In the genomic region with DNA sequence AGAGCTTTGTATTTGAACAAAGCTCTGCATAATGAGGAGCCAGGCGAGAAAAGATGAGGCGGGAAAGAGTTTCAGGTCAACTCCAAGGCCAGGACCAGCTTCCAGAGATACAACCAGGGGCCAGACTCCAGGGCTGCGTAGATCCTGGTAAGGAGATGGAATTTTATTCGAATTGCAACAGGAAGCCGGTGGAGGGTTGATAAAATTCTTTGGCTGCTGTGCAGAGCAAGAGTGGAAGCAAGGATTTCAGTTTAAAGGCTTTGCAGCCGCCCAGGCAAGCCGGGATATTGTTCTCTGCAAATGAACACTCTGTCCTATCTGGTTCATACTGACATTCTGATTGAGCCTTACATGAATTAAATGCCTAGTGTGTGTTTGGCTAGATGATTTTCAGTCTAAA, we compare ENCODE assay signal across 22 cellular contexts. TPM values are rescaled to one million over a fixed set of nuclear protein-coding genes. Genes with fewer than 3 reads are reported as not detected.
A peak's percentile ranks its signal among the peaks of the same experiment; 100 is the strongest.
DNase-seq lines count a peak whose midpoint lies in the region; ATAC-seq, FAIRE-seq and TF ChIP-seq lines count a peak whose summit lies in the region.
"Had no signal": no experiment of that assay in that cellular context is flagged by ENCODE, and none has a peak within 500 bp of the region (broad histone marks: within the 10 kb centered on the region; RNA-seq: fewer than 3 reads in every experiment).

No MANE protein-coding gene starts in this region.

- no peak overlapping the region for H2BK120ac ChIP-seq in H1 (replicated peaks; ENCODE audit: low read depth, low read length)

- no peaks in the 10 kb centered on the region for H3K9me3 ChIP-seq in H1 (ENCODE audit: insufficient read depth in 2 of 2, low read depth in 1 of 2, low read length in 1 of 2)
- H3K9me3 ChIP-seq in upper lobe of left lung = no peaks in the 10 kb centered on the region
- H3K9me3 ChIP-seq in MM.1S (replicated peaks; ENCODE audit: insufficient read depth, low read length) = no peaks in the 10 kb centered on the region
- H3K9me3 ChIP-seq: body of pancreas, esophagus squamous epithelium, SK-N-SH, suprapubic skin had no signal

- TF ChIP-seq EP300 in H1 (IDR thresholded peaks at IDR 0.05; ENCODE audit: borderline replicate concordance in 1 of 2, low read depth in 2 of 2, low read length in 2 of 2) (no peak), upper lobe of left lung (IDR thresholded peaks at IDR 0.05) (peak in 1 of 4 donors; percentile 4)

- H3K36me3 ChIP-seq in H1 (ENCODE audit: control insufficient read depth in 2 of 4, insufficient read depth in 4 of 4, low read length in 3 of 4) = no peaks in the 10 kb centered on the region
- H3K36me3 ChIP-seq in upper lobe of left lung = no peaks in the 10 kb centered on the region
- H3K36me3 ChIP-seq in MM.1S (replicated peaks; ENCODE audit: insufficient read depth, low read length) = no peaks in the 10 kb centered on the region
- H3K36me3 ChIP-seq: esophagus squamous epithelium, suprapubic skin had no signal

- H4K20me1 ChIP-seq in H1 (replicated peaks in 1 of 2; ENCODE audit: control insufficient read depth in 1 of 2, insufficient read depth in 2 of 2, low read length in 2 of 2) (no peaks in the 10 kb centered on the region), MM.1S (ENCODE audit: insufficient read depth, low read length) (no peaks in the 10 kb centered on the region)

- no peak for DNase-seq in H1 (ENCODE audit: low read depth in 1 of 2, low spot score in 2 of 2)
- peak; percentile 61 for DNase-seq in left cardiac atrium
- no peak for DNase-seq in neural crest cell (ENCODE audit: low read depth, low spot score)
- DNase-seq in upper lobe of left lung = no peak
- no peak for DNase-seq in NCI-H2171 treated with DMSO at 0.1 percent for 48 hours (lab: John Stamatoyannopoulos, UW)
- DNase-seq in MM.1S = no peak
- DNase-seq: activated B cell treated with CpG ODN at 0.5 μM for 24 hours; activated CD4-positive, alpha-beta memory T cell treated with anti-CD3 and anti-CD28 coated beads, Interleukin-2, amount 10 ng/mL, durations not matched to agents 7 days and 5 days; activated effector memory CD4-positive, alpha-beta T cell treated with anti-CD3 and anti-CD28 coated beads, Interleukin-2, amount 50 U/mL, for 16 hours; activated naive CD8-positive, alpha-beta T cell treated with anti-CD3 and anti-CD28 coated beads, Interleukin-2, amount 50 U/mL, for 24 hours; body of pancreas; DMS 273 treated with DMSO at 0.1 percent for 48 hours; effector memory CD4-positive, alpha-beta T cell; esophagus squamous epithelium; KBM-7; NCI-H1694 treated with DMSO at 0.1 percent for 48 hours; NCI-H2227 treated with DMSO at 0.1 percent for 48 hours; SK-N-SH had no signal

- H3K23me2 ChIP-seq in H1 (ENCODE audit: low read depth, low read length) = no peaks in the 10 kb centered on the region

- H3K18ac ChIP-seq in H1 (ENCODE audit: extremely low read depth, low read length) = no peak overlapping the region

- H3K79me2 ChIP-seq in H1 (ENCODE audit: control insufficient read depth in 1 of 2, insufficient read depth in 2 of 2, low read length in 2 of 2) = no peaks in the 10 kb centered on the region
- no peaks in the 10 kb centered on the region for H3K79me2 ChIP-seq in MM.1S (ENCODE audit: low read length)

- H3K9me2 ChIP-seq in MM.1S (replicated peaks; ENCODE audit: insufficient read depth, low read length) = no peaks in the 10 kb centered on the region
- H3K9me2 ChIP-seq: SK-N-SH had no signal

- H4K5ac ChIP-seq in H1 (ENCODE audit: insufficient read length, low read depth, low read length) = no peak overlapping the region

- H3K27me3 ChIP-seq in H1 (replicated peaks in 1 of 4; ENCODE audit: control insufficient read depth in 3 of 4, extremely low read depth in 1 of 4, insufficient read depth in 3 of 4, low read length in 3 of 4) (no peaks in the 10 kb centered on the region), upper lobe of left lung (no peaks in the 10 kb centered on the region), MM.1S (replicated peaks; ENCODE audit: insufficient read depth, low read length) (no peaks in the 10 kb centered on the region)
- H3K27me3 ChIP-seq: body of pancreas, esophagus squamous epithelium, suprapubic skin had no signal

- no peaks in the 10 kb centered on the region for H3K79me1 ChIP-seq in H1 (ENCODE audit: low read depth, low read length)

- WGBS in H1 (ENCODE audit: extremely low coverage in 1 of 2, insufficient coverage in 1 of 2, insufficient read length in 1 of 2, insufficient replicate concordance in 2 of 2, low coverage in 1 of 2, low lambda C conversion rate in 2 of 2, missing lambda C conversion rate in 1 of 2), 2 experiments = 88% methylated on average over 7 of the region's 7 CpGs; no CpG with 5 or more reads in 1 of the 2 experiments
- WGBS in upper lobe of left lung, 2 donors = 47 to 51% methylated on average over 7 of the region's 7 CpGs

- H3K4me2 ChIP-seq in H1 (ENCODE audit: insufficient read depth in 1 of 2, low read depth in 2 of 2, low read length in 2 of 2) (no peak overlapping the region), MM.1S (ENCODE audit: low read depth, low read length) (no peak overlapping the region)
- H3K4me2 ChIP-seq: SK-N-SH had no signal

- peak overlapping the region; percentile 81 for H3K27ac Mint-ChIP-seq in neural crest cell (ENCODE audit: unreplicated experiment)
- H3K27ac Mint-ChIP-seq: activated B cell treated with CpG ODN at 0.5 μM for 24 hours; activated CD4-positive, alpha-beta memory T cell treated with anti-CD3 and anti-CD28 coated beads, Interleukin-2, amount 10 ng/mL, durations not matched to agents 7 days and 5 days; activated naive CD8-positive, alpha-beta T cell treated with anti-CD3 and anti-CD28 coated beads, Interleukin-2, amount 50 U/mL, for 24 hours; T-helper 2 cell treated with Interferon-gamma antibody and Interleukin-4, amounts not matched to agents 5 μg/mL and 100 μg/mL, for 36 hours had no signal

- H2AFZ ChIP-seq in H1 (ENCODE audit: low read length) (peak overlapping the region; percentile 48; the same call in 1 of the 2 replicates), MM.1S (ENCODE audit: low read length) (no peak overlapping the region)

- H3K56ac ChIP-seq in H1 (replicated peaks; ENCODE audit: insufficient read length, low read depth, low read length) = no peak overlapping the region

- no peak overlapping the region for H2BK20ac ChIP-seq in H1 (ENCODE audit: low read length)

- no peak overlapping the region for H3K23ac ChIP-seq in H1 (ENCODE audit: insufficient read length)

- peaks cover 0 to 6% (median 4%) of the 10 kb centered on the region in 4 experiments; a peak in 3 of 7 replicates for H3K4me1 ChIP-seq in H1 (replicated peaks in 1 of 4; ENCODE audit: control insufficient read depth in 3 of 4, insufficient read depth in 4 of 4, low read length in 3 of 4)
- peaks cover 0 to 16% (median 8%) of the 10 kb centered on the region in 4 donors for H3K4me1 ChIP-seq in upper lobe of left lung
- H3K4me1 ChIP-seq in MM.1S (ENCODE audit: low read length) = no peaks in the 10 kb centered on the region
- H3K4me1 ChIP-seq: body of pancreas, esophagus squamous epithelium had no signal

- ATAC-seq in left cardiac atrium (peak; percentile 59 to 71), upper lobe of left lung (ENCODE audit: low FRiP score in 2 of 2) (no peak), HG03378 (IDR thresholded peaks at IDR 0.05; ENCODE audit: unreplicated experiment) (no peak)
- ATAC-seq: activated naive CD8-positive, alpha-beta T cell treated with anti-CD3 and anti-CD28 coated beads, Interleukin-2, amount 50 U/mL, for 24 hours; body of pancreas; HCT116 had no signal

- POLR2A ChIA-PET in H1 (lab: Charles Lee; ENCODE audit: partially characterized antibody) = no interaction called here

- no peak overlapping the region for H3K27ac ChIP-seq in H1 (ENCODE audit: low read depth, low read length)
- H3K27ac ChIP-seq in upper lobe of left lung = peak overlapping the region in 3 of 4 donors; percentile 60 to 81 (median 64)
- H3K27ac ChIP-seq in MM.1S (ENCODE audit: low read length) = no peak overlapping the region
- H3K27ac ChIP-seq: body of pancreas had no signal

- intact Hi-C loops in left cardiac atrium (cut with DNase I) = no loop called here

- H3F3A ChIP-seq in MM.1S (ENCODE audit: insufficient read depth, low read length) = no peaks in the 10 kb centered on the region

- no peak overlapping the region for H2BK12ac ChIP-seq in H1 (ENCODE audit: low read depth, low read length)

- CTCF ChIA-PET in H1 (lab: Charles Lee; ENCODE audit: partially characterized antibody) = interaction anchor here (0.5 to 0.8 kb wide), 3 partner anchors 8 to 127 kb away, joined by 3 to 4 read pairs (median 3); no protein-coding TSS in a partner anchor

- H3K27me3 Mint-ChIP-seq in neural crest cell (ENCODE audit: low read depth) = peaks cover 39% of the 10 kb centered on the region
- H3K27me3 Mint-ChIP-seq: activated naive CD8-positive, alpha-beta T cell treated with anti-CD3 and anti-CD28 coated beads, Interleukin-2, amount 50 U/mL, for 24 hours had no signal

- H3K36me3 Mint-ChIP-seq in neural crest cell (ENCODE audit: low read depth) = no peaks in the 10 kb centered on the region

- TF ChIP-seq CTCF in H1 (IDR thresholded peaks at IDR 0.05; ENCODE audit: control extremely low read depth in 1 of 3, insufficient read depth in 1 of 3, low read depth in 1 of 3, low read length in 3 of 3) (no peak), neural crest cell (conservative IDR thresholded peaks at IDR 0.05) (no peak), upper lobe of left lung (IDR thresholded peaks at IDR 0.05) (no peak), MM.1S (IDR thresholded peaks at IDR 0.05; ENCODE audit: low read length) (no peak)

- FAIRE-seq in H1 (lab: Jason Lieb, UNC) = no peak

- H3K4ac ChIP-seq in H1 (replicated peaks; ENCODE audit: insufficient read length, low read depth, low read length) = no peak overlapping the region

- no peak overlapping the region for H2AK5ac ChIP-seq in H1 (ENCODE audit: low read depth, low read length)

- H3K4me1 Mint-ChIP-seq in neural crest cell = peaks cover 16% of the 10 kb centered on the region
- H3K4me1 Mint-ChIP-seq: activated B cell treated with CpG ODN at 0.5 μM for 24 hours; activated CD4-positive, alpha-beta memory T cell treated with anti-CD3 and anti-CD28 coated beads, Interleukin-2, amount 10 ng/mL, durations not matched to agents 7 days and 5 days; activated naive CD8-positive, alpha-beta T cell treated with anti-CD3 and anti-CD28 coated beads, Interleukin-2, amount 50 U/mL, for 24 hours had no signal

- H3K9ac ChIP-seq in H1 (replicated peaks in 1 of 4; ENCODE audit: extremely low read depth in 1 of 4, low read depth in 3 of 4, low read length in 3 of 4) (no peak overlapping the region), MM.1S (ENCODE audit: low read length) (no peak overlapping the region)
- H3K9ac ChIP-seq: SK-N-SH had no signal

- no peak overlapping the region for H4K91ac ChIP-seq in H1 (replicated peaks; ENCODE audit: insufficient read length, low read length)

- no peak overlapping the region for H2BK15ac ChIP-seq in H1 (ENCODE audit: low read length)

- H3K4me3 ChIP-seq in H1 (ENCODE audit: extremely low read depth in 1 of 4, insufficient read depth in 2 of 4, low read depth in 3 of 4, low read length in 4 of 4) = no peak overlapping the region
- H3K4me3 ChIP-seq in upper lobe of left lung = no peak overlapping the region
- H3K4me3 ChIP-seq in MM.1S (ENCODE audit: low read length) = no peak overlapping the region
- H3K4me3 ChIP-seq: body of pancreas, esophagus squamous epithelium, suprapubic skin had no signal

- no peak for TF ChIP-seq POLR2A in H1 (IDR thresholded peaks at IDR 0.05; ENCODE audit: control extremely low read depth in 1 of 2, low read depth in 2 of 2, low read length in 2 of 2)
- no peak for TF ChIP-seq POLR2A in upper lobe of left lung (IDR thresholded peaks at IDR 0.05)

- H2BK5ac ChIP-seq in H1 (ENCODE audit: low read depth, low read length) = no peak overlapping the region

- no peaks in the 10 kb centered on the region for H3K9me3 Mint-ChIP-seq in neural crest cell
- H3K9me3 Mint-ChIP-seq: activated B cell treated with CpG ODN at 0.5 μM for 24 hours; activated CD4-positive, alpha-beta memory T cell treated with anti-CD3 and anti-CD28 coated beads, Interleukin-2, amount 10 ng/mL, durations not matched to agents 7 days and 5 days; activated naive CD8-positive, alpha-beta T cell treated with anti-CD3 and anti-CD28 coated beads, Interleukin-2, amount 50 U/mL, for 24 hours; T-helper 2 cell treated with Interferon-gamma antibody and Interleukin-4, amounts not matched to agents 5 μg/mL and 100 μg/mL, for 36 hours had no signal

- TF ChIP-seq RAD21 in H1 (IDR thresholded peaks at IDR 0.05 in 1 of 2, conservative IDR thresholded peaks at IDR 0.05 in 1 of 2; ENCODE audit: low read depth in 2 of 2, low read length in 2 of 2) = no peak

- no peak overlapping the region for H4K8ac ChIP-seq in H1 (ENCODE audit: extremely low read depth, insufficient read depth, low read length)

- H3K4me3 Mint-ChIP-seq in neural crest cell = no peak overlapping the region
- H3K4me3 Mint-ChIP-seq: activated B cell treated with CpG ODN at 0.5 μM for 24 hours; activated CD4-positive, alpha-beta memory T cell treated with anti-CD3 and anti-CD28 coated beads, Interleukin-2, amount 10 ng/mL, durations not matched to agents 7 days and 5 days; activated naive CD8-positive, alpha-beta T cell treated with anti-CD3 and anti-CD28 coated beads, Interleukin-2, amount 50 U/mL, for 24 hours; T-helper 2 cell treated with Interferon-gamma antibody and Interleukin-4, amounts not matched to agents 5 μg/mL and 100 μg/mL, for 36 hours had no signal

- H3K14ac ChIP-seq in H1 (ENCODE audit: insufficient read length) = no peak overlapping the region

RNA-seq across cellular contexts. Expression of a gene that starts 40.3 kb away (rescaled TPM):
- total RNA-seq in H1 (2021; fragmentation: NEBNext Ultra II Directional; extraction: Animal tissue kit (Norgen Biotek cat#: 25700)) = 29.5 and 30.6 TPM in 2 replicates
- polyA plus RNA-seq in H1 (2011; rRNA removed) = 7.3 and 8.6 TPM in 2 replicates
- polyA plus RNA-seq in H1 (2011; cell fraction: cytosol; rRNA removed) = 10.4 TPM
- polyA plus RNA-seq in H1 (2011; cell fraction: nucleus; rRNA removed) = 6.0 TPM
- polyA plus RNA-seq in H1 (2012, experiment 1 of 2) = 12.7 to 16.0 TPM (median 15.1 TPM) in 4 replicates
- polyA plus RNA-seq in H1 (2012, experiment 2 of 2) = 1.9 TPM
- 18.1 TPM for polyA plus RNA-seq in H1 (2013, experiment 1 of 2)
- 16.8 TPM for polyA plus RNA-seq in H1 (2013, experiment 2 of 2)
- polyA minus RNA-seq in H1 (2011; rRNA and poly(A)+ RNA removed) = 10.1 and 14.5 TPM in 2 replicates
- polyA minus RNA-seq in H1 (2011; cell fraction: cytosol; rRNA and poly(A)+ RNA removed) = 9.8 TPM
- polyA minus RNA-seq in H1 (2011; cell fraction: nucleus; rRNA and poly(A)+ RNA removed) = 21.6 TPM
- 10 to 100 TPM; 14.5 to 17.1 TPM for total RNA-seq in left cardiac atrium
- total RNA-seq in neural crest cell = 36.0 and 37.0 TPM in 2 replicates
- 10 to 100 TPM; 10.0 to 32.0 (median 15.9) TPM for total RNA-seq in upper lobe of left lung

Comparison
In these comparisons a context has a peak if more than half of its experiments do, and no peak if none do; other contexts are left out.
1. H3K27ac ChIP-seq: peak in upper lobe of left lung (3 of 4); none in H1 (single experiment) and MM.1S (single experiment).
2. ATAC-seq: peak in left cardiac atrium (2 of 2); none in upper lobe of left lung (0 of 2) and HG03378 (single experiment).